In the genomic region with DNA sequence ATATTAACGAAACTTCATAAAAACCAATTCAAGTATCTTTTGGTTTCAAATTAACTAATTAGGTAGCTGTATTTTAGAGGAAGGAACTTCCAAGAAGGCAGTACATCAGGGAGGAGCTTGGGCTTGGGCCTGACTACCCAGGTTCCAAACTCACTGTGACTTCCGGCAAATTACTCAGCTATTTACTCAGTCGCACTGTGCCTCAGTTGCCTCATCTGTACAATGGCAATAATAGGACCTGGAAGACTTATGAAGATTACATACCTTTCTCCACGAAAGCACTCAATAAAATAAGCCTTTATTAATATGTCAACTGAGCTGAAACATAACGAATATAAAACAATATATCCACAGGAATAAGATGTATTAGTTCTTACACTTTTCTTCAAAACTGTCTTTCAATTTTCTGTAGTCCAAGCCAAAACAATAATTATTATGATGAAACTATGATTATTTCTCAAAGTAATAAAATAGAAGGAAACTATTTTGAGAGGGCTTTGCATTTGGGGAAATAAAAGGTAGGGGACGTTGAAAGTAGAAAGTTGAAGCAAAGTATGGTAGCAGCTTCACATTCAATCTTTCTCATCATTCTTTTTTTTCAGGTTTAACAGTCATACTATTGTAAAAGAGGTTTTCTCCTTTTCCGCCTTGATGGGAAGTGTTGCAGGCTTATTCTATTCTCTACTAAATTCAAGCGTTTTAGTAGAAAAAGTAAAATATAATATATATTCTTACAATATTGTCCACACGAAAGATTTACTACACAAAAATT, we compare ENCODE assay signal across 8 cellular contexts. TPM values are rescaled to one million over a fixed set of nuclear protein-coding genes. Genes with fewer than 3 reads are reported as not detected.
DNase-seq lines count a peak whose midpoint lies in the region; ATAC-seq and TF ChIP-seq lines count a peak whose summit lies in the region.

No MANE protein-coding gene starts in this region.

- H3K4me1 Mint-ChIP-seq in naive thymus-derived CD4-positive, alpha-beta T cell: peaks cover 11 to 27% (median 15%) of the 10 kb centered on the region in 7 donors

- peak overlapping the region; percentile 91 for H3K27ac ChIP-seq in cingulate gyrus (ENCODE audit: low read depth, low read length)
- peak overlapping the region; percentile 70 for H3K27ac ChIP-seq in naive thymus-derived CD4-positive, alpha-beta T cell (ENCODE audit: low read depth, low read length)

- no peaks in the 10 kb centered on the region for H3K9me3 ChIP-seq in naive thymus-derived CD4-positive, alpha-beta T cell (ENCODE audit: control insufficient read depth in 2 of 3, low read length in 3 of 3)

- CTCF ChIA-PET in naive thymus-derived CD4-positive, alpha-beta T cell (lab: Charles Lee): interaction anchor here (1.0 to 1.4 kb wide), 2 partner anchors 88 to 96 kb away, joined by 4 to 6 read pairs; partner anchors contain the start of gene COMMD3

- peak overlapping the region; percentile 73 for H3K4me3 ChIP-seq in AG10803 (ENCODE audit: low read length)
- H3K4me3 ChIP-seq in LNCaP clone FGC (ENCODE audit: low read depth, low read length): peak overlapping the region; percentile 78
- H3K4me3 ChIP-seq in naive thymus-derived CD4-positive, alpha-beta T cell (ENCODE audit: low read length): peak overlapping the region; percentile 85

- peak overlapping the region; percentile 84 to 99 (median 94) for H3K4me3 Mint-ChIP-seq in naive thymus-derived CD4-positive, alpha-beta T cell

- H3K36me3 ChIP-seq in naive thymus-derived CD4-positive, alpha-beta T cell (ENCODE audit: control insufficient read depth in 2 of 3, insufficient read depth in 3 of 3, low read length in 3 of 3): no peaks in the 10 kb centered on the region

- POLR2A ChIA-PET in naive thymus-derived CD4-positive, alpha-beta T cell (lab: Charles Lee): interaction anchor here (0.8 to 3.8 kb wide), 19 partner anchors 14 to 701 kb away, joined by 3 to 72 read pairs (median 3); partner anchors contain the start of genes BMI1, COMMD3 and DNAJC1

- H3K4me1 ChIP-seq in naive thymus-derived CD4-positive, alpha-beta T cell (ENCODE audit: control insufficient read depth in 2 of 2, insufficient read depth in 2 of 2, low read length in 2 of 2): peaks cover 6 to 8% of the 10 kb centered on the region in 2 donors

- H3K27ac Mint-ChIP-seq in naive thymus-derived CD4-positive, alpha-beta T cell: peak overlapping the region; percentile 75 to 100 (median 99)

- peaks cover 0 to 5% (median 0%) of the 10 kb centered on the region in 5 donors for H3K36me3 Mint-ChIP-seq in naive thymus-derived CD4-positive, alpha-beta T cell

- no peaks in the 10 kb centered on the region for H3K27me3 ChIP-seq in naive thymus-derived CD4-positive, alpha-beta T cell (ENCODE audit: control insufficient read depth in 2 of 2, insufficient read depth in 2 of 2, low read length in 2 of 2)

- DNase-seq in AG10803 (ENCODE audit: low read depth) (no peak), LNCaP clone FGC (ENCODE audit: low read depth) (no peak), NCI-H774 (lab: John Stamatoyannopoulos, UW) (no peak), cerebellar cortex (ENCODE audit: low spot score) (no peak)
- no peak for DNase-seq in naive thymus-derived CD4-positive, alpha-beta T cell
- DNase-seq in stimulated activated CD4-positive, alpha-beta T cell treated with anti-CD3 and anti-CD28 coated beads, Interleukin-2, amount 100 ng/mL, for 24 hours: no peak

- intact Hi-C loops in naive thymus-derived CD4-positive, alpha-beta T cell (cut with micrococcal nuclease): loop anchor here (2.0 to 10.0 kb wide), 5 partner anchors 236 to 868 kb away; no protein-coding TSS in a partner anchor

- H3K27me3 Mint-ChIP-seq in naive thymus-derived CD4-positive, alpha-beta T cell: peaks cover 0 to 16% (median 5%) of the 10 kb centered on the region in 5 donors

- no peak for TF ChIP-seq CTCF in AG10803 (conservative IDR thresholded peaks at IDR 0.05; ENCODE audit: low read length)
- TF ChIP-seq CTCF in LNCaP clone FGC (IDR thresholded peaks at IDR 0.05; ENCODE audit: control insufficient read depth, extremely low read depth, insufficient read depth): no peak

- ATAC-seq in naive thymus-derived CD4-positive, alpha-beta T cell: no peak
- ATAC-seq in GM18873 (IDR thresholded peaks at IDR 0.05; ENCODE audit: low FRiP score, unreplicated experiment): no peak

- H3K9me3 Mint-ChIP-seq in naive thymus-derived CD4-positive, alpha-beta T cell: peaks cover 0 to 14% (median 0%) of the 10 kb centered on the region in 11 donors

RNA-seq across cellular contexts. Expression of gene EBLN1, which starts 10.5 kb away (rescaled TPM):
- not detected for total RNA-seq in naive thymus-derived CD4-positive, alpha-beta T cell
- not detected for polyA plus RNA-seq in naive thymus-derived CD4-positive, alpha-beta T cell
